Comparison of ENCODE assay signal across 16 cellular contexts in the genomic region with DNA sequence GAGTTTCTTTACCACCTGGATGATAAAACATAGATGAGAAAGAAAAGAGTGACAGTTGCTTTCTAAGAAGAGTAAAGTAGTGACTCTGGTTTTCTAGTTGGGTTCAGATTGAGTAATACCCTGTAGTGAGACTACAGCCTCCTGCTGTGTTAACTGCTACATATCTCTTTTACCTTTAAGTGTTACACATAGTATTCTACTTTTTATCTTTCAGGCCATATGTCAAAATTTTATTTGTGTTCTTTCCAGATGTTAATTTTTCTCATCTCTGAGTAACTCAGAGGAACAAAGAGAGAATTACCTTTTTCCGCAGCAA.
DNase-seq lines count a peak whose midpoint lies in the region; ATAC-seq, FAIRE-seq and TF ChIP-seq lines count a peak whose summit lies in the region.
"Had no signal": no experiment of that assay in that cellular context is flagged by ENCODE, and none has a peak within 500 bp of the region (broad histone marks: within the 10 kb centered on the region; RNA-seq: fewer than 3 reads in every experiment).

No MANE protein-coding gene starts in this region.

- intact Hi-C loops in pancreas (cut with DNase I) (loop anchor here in 1 of 3 donors (10.0 kb wide), 1 partner anchor 636 kb away; no protein-coding TSS in a partner anchor), dorsolateral prefrontal cortex (cut with DNase I) (loop anchor here in 1 of 2 donors (10.0 kb wide), 1 partner anchor 816 kb away; no protein-coding TSS in a partner anchor)

- H3K9me3 ChIP-seq in RWPE2 (ENCODE audit: severe bottlenecking) (no peaks in the 10 kb centered on the region), pancreas (no peaks in the 10 kb centered on the region)
- H3K9me3 ChIP-seq: BLaER1 had no signal

- no peak overlapping the region for H3K27ac ChIP-seq in RWPE2 (ENCODE audit: poor library complexity, severe bottlenecking)
- no peak overlapping the region for H3K27ac ChIP-seq in pancreas
- no peak overlapping the region for H3K27ac ChIP-seq in dorsolateral prefrontal cortex
- H3K27ac ChIP-seq: BLaER1, GM23248 had no signal

- peak; percentile 24 for DNase-seq in NCI-H2227 treated with DMSO at 0.1 percent for 48 hours (lab: John Stamatoyannopoulos, UW)
- DNase-seq in NCI-H2227 (lab: John Stamatoyannopoulos, UW; ENCODE audit: unreplicated experiment): no peak
- DNase-seq in NCI-H69 (lab: John Stamatoyannopoulos, UW): peak; percentile 58
- no peak for DNase-seq in RWPE2 (ENCODE audit: low spot score)
- DNase-seq in pancreas: no peak
- no peak for DNase-seq in amygdala (lab: John Stamatoyannopoulos, UW)
- no peak for DNase-seq in dorsolateral prefrontal cortex
- DNase-seq: CD4-positive, alpha-beta memory T cell; DMS153; DMS79; HCEC 1CT had no signal

- FAIRE-seq in pancreas (lab: Jason Lieb, UNC): no peak
- FAIRE-seq: GM12892, GM18507, HTR-8/SVneo had no signal

- H3K4me1 ChIP-seq in RWPE2 (ENCODE audit: insufficient read depth, poor library complexity, severe bottlenecking): no peaks in the 10 kb centered on the region
- H3K4me1 ChIP-seq in pancreas: peaks cover 0 to 7% (median 6%) of the 10 kb centered on the region in 3 donors
- H3K4me1 ChIP-seq: BLaER1 had no signal

- TF ChIP-seq CTCF in RWPE2 (IDR thresholded peaks at IDR 0.05; ENCODE audit: poor library complexity, severe bottlenecking): peak; percentile 1
- TF ChIP-seq CTCF in pancreas (IDR thresholded peaks at IDR 0.05): no peak
- no peak for TF ChIP-seq CTCF in dorsolateral prefrontal cortex (IDR thresholded peaks at IDR 0.05 in 54 of 56, conservative IDR thresholded peaks at IDR 0.05 in 2 of 56; ENCODE audit: low read depth in 1 of 56, partially characterized antibody in 56 of 56)

- H3K4me3 ChIP-seq in RWPE2 (ENCODE audit: severe bottlenecking) (no peak overlapping the region), pancreas (no peak overlapping the region), dorsolateral prefrontal cortex (no peak overlapping the region)
- H3K4me3 ChIP-seq: BLaER1, GM23248 had no signal

- H3K27me3 ChIP-seq in RWPE2 (ENCODE audit: insufficient read depth, poor library complexity, severe bottlenecking): no peaks in the 10 kb centered on the region
- no peaks in the 10 kb centered on the region for H3K27me3 ChIP-seq in pancreas
- H3K27me3 ChIP-seq in dorsolateral prefrontal cortex: no peaks in the 10 kb centered on the region
- H3K27me3 ChIP-seq: BLaER1 had no signal

- ATAC-seq in RWPE2 (ENCODE audit: low read depth) (no peak), pancreas (peak; percentile 28 to 71 (median 56))

- WGBS in pancreas, 2 donors: 33 to 48% methylated on average over 1 of the region's 1 CpG

- no peaks in the 10 kb centered on the region for H3K36me3 ChIP-seq in RWPE2 (ENCODE audit: low read depth)
- no peaks in the 10 kb centered on the region for H3K36me3 ChIP-seq in pancreas
- H3K36me3 ChIP-seq: BLaER1 had no signal

Comparison
In these comparisons a context has a peak if more than half of its experiments do, and no peak if none do; other contexts are left out.
1. DNase-seq: peak in NCI-H2227 treated with DMSO at 0.1 percent for 48 hours (single experiment) and NCI-H69 (single experiment); none in NCI-H2227 (single experiment), RWPE2 (single experiment), pancreas (0 of 6), amygdala (0 of 56) and dorsolateral prefrontal cortex (0 of 10).